ENCODE assay signal across 1 cellular context in the genomic region with DNA sequence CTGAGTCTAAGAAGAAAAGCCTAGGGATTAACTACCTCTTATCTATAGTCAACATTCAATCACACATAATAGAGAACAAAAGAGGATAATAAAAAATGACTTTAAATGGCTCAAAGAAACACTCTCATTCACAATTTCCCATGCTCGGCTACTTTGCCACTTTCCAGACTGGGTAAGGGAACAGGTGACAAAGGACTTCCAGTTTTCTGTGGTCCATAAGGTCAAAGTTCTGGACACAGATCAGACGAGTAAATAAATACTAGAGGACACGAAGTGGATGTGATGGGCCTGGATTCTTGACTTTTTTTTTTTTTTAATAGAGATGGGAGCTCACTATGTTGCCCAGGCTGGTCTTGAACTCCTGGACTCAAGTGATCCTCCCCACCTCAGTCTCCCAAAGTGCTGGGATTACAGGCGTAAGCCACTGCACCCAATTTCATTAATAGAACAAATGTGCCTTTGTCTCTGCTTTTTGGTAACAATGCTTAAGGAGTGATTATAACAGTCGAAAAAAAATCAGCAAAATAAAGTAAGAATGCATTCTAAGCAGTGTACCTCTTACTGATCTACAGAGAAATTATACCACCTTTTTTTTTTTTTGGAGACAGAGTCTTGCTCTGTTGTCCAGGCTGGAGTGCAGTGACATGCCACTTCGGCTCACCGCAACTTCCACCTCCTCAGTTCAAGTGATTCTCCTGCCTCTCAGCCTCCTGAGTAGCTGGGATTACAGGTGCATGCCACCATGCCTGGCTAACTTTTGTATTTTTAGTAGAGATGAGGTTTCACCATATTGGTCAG.
TF ChIP-seq lines count a peak whose summit lies in the region.

No MANE protein-coding gene starts in this region.

TF ChIP-seq in HepG2, 621 proteins besides CTCF, POLR2A, EP300 and RAD21 (continued from another document and continues in another):
- TF ChIP-seq ZBTB37 (CRISPR knock-in tag; IDR thresholded peaks at IDR 0.05): no peak
- TF ChIP-seq GATA4 (IDR thresholded peaks at IDR 0.05; ENCODE audit: borderline replicate concordance, low read depth): no peak
- no peak for TF ChIP-seq ZBTB21 (CRISPR knock-in tag; IDR thresholded peaks at IDR 0.05)
- no peak for TF ChIP-seq CSRNP2 (CRISPR knock-in tag; conservative IDR thresholded peaks at IDR 0.05; ENCODE audit: low read depth)
- no peak for TF ChIP-seq MEIS2 (CRISPR knock-in tag; IDR thresholded peaks at IDR 0.05)
- no peak for TF ChIP-seq ZNF841 (CRISPR knock-in tag; IDR thresholded peaks at IDR 0.05; ENCODE audit: borderline replicate concordance)
- TF ChIP-seq PAWR (CRISPR knock-in tag; IDR thresholded peaks at IDR 0.05; ENCODE audit: borderline replicate concordance): no peak
- no peak for TF ChIP-seq PCBP1 (IDR thresholded peaks at IDR 0.05; ENCODE audit: borderline replicate concordance, low read depth, low read length)
- TF ChIP-seq CBX1 (IDR thresholded peaks at IDR 0.05; ENCODE audit: low read depth): no peak
- no peak for TF ChIP-seq SNAPC2 (CRISPR knock-in tag; IDR thresholded peaks at IDR 0.05)
- TF ChIP-seq MED8 (CRISPR knock-in tag; IDR thresholded peaks at IDR 0.05; ENCODE audit: insufficient replicate concordance): no peak
- TF ChIP-seq, protein P1, sequence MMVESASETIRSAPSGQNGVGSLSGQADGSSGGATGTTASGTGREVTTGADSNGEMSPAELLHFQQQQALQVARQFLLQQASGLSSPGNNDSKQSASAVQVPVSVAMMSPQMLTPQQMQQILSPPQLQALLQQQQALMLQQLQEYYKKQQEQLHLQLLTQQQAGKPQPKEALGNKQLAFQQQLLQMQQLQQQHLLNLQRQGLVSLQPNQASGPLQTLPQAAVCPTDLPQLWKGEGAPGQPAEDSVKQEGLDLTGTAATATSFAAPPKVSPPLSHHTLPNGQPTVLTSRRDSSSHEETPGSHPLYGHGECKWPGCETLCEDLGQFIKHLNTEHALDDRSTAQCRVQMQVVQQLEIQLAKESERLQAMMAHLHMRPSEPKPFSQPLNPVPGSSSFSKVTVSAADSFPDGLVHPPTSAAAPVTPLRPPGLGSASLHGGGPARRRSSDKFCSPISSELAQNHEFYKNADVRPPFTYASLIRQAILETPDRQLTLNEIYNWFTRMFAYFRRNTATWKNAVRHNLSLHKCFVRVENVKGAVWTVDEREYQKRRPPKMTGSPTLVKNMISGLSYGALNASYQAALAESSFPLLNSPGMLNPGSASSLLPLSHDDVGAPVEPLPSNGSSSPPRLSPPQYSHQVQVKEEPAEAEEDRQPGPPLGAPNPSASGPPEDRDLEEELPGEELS (CRISPR knock-in tag; IDR thresholded peaks at IDR 0.05): no peak
- TF ChIP-seq ZNF713 (CRISPR knock-in tag; IDR thresholded peaks at IDR 0.05): no peak
- no peak for TF ChIP-seq MYNN (CRISPR knock-in tag; IDR thresholded peaks at IDR 0.05; ENCODE audit: low read depth)
- TF ChIP-seq SP1 (IDR thresholded peaks at IDR 0.05): no peak
- no peak for TF ChIP-seq SP1 (CRISPR knock-in tag; IDR thresholded peaks at IDR 0.05)
- TF ChIP-seq FOXA3 (CRISPR knock-in tag; IDR thresholded peaks at IDR 0.05): peak; percentile 61
- no peak for TF ChIP-seq IKZF5 (CRISPR knock-in tag; IDR thresholded peaks at IDR 0.05)
- TF ChIP-seq NRL (CRISPR knock-in tag; IDR thresholded peaks at IDR 0.05; ENCODE audit: borderline replicate concordance): no peak
- no peak for TF ChIP-seq ZNF562 (CRISPR knock-in tag; IDR thresholded peaks at IDR 0.05; ENCODE audit: borderline replicate concordance)
- no peak for TF ChIP-seq NR1H2 (CRISPR knock-in tag; IDR thresholded peaks at IDR 0.05; ENCODE audit: borderline replicate concordance, low read depth)
- no peak for TF ChIP-seq ZNF441 (CRISPR knock-in tag; IDR thresholded peaks at IDR 0.05; ENCODE audit: borderline replicate concordance)
- TF ChIP-seq ZNF143 (CRISPR knock-in tag; IDR thresholded peaks at IDR 0.05): no peak
- TF ChIP-seq NONO (IDR thresholded peaks at IDR 0.05): no peak
- peak; percentile 41; the same call in 1 of the 2 replicates for TF ChIP-seq NONO (CRISPR knock-in tag; conservative IDR thresholded peaks at IDR 0.05)
- TF ChIP-seq KAT8 (CRISPR knock-in tag; IDR thresholded peaks at IDR 0.05): no peak
- TF ChIP-seq, protein P2, sequence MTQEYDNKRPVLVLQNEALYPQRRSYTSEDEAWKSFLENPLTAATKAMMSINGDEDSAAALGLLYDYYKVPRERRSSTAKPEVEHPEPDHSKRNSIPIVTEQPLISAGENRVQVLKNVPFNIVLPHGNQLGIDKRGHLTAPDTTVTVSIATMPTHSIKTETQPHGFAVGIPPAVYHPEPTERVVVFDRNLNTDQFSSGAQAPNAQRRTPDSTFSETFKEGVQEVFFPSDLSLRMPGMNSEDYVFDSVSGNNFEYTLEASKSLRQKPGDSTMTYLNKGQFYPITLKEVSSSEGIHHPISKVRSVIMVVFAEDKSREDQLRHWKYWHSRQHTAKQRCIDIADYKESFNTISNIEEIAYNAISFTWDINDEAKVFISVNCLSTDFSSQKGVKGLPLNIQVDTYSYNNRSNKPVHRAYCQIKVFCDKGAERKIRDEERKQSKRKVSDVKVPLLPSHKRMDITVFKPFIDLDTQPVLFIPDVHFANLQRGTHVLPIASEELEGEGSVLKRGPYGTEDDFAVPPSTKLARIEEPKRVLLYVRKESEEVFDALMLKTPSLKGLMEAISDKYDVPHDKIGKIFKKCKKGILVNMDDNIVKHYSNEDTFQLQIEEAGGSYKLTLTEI (CRISPR knock-in tag; conservative IDR thresholded peaks at IDR 0.05): no peak
- TF ChIP-seq, protein P3, sequence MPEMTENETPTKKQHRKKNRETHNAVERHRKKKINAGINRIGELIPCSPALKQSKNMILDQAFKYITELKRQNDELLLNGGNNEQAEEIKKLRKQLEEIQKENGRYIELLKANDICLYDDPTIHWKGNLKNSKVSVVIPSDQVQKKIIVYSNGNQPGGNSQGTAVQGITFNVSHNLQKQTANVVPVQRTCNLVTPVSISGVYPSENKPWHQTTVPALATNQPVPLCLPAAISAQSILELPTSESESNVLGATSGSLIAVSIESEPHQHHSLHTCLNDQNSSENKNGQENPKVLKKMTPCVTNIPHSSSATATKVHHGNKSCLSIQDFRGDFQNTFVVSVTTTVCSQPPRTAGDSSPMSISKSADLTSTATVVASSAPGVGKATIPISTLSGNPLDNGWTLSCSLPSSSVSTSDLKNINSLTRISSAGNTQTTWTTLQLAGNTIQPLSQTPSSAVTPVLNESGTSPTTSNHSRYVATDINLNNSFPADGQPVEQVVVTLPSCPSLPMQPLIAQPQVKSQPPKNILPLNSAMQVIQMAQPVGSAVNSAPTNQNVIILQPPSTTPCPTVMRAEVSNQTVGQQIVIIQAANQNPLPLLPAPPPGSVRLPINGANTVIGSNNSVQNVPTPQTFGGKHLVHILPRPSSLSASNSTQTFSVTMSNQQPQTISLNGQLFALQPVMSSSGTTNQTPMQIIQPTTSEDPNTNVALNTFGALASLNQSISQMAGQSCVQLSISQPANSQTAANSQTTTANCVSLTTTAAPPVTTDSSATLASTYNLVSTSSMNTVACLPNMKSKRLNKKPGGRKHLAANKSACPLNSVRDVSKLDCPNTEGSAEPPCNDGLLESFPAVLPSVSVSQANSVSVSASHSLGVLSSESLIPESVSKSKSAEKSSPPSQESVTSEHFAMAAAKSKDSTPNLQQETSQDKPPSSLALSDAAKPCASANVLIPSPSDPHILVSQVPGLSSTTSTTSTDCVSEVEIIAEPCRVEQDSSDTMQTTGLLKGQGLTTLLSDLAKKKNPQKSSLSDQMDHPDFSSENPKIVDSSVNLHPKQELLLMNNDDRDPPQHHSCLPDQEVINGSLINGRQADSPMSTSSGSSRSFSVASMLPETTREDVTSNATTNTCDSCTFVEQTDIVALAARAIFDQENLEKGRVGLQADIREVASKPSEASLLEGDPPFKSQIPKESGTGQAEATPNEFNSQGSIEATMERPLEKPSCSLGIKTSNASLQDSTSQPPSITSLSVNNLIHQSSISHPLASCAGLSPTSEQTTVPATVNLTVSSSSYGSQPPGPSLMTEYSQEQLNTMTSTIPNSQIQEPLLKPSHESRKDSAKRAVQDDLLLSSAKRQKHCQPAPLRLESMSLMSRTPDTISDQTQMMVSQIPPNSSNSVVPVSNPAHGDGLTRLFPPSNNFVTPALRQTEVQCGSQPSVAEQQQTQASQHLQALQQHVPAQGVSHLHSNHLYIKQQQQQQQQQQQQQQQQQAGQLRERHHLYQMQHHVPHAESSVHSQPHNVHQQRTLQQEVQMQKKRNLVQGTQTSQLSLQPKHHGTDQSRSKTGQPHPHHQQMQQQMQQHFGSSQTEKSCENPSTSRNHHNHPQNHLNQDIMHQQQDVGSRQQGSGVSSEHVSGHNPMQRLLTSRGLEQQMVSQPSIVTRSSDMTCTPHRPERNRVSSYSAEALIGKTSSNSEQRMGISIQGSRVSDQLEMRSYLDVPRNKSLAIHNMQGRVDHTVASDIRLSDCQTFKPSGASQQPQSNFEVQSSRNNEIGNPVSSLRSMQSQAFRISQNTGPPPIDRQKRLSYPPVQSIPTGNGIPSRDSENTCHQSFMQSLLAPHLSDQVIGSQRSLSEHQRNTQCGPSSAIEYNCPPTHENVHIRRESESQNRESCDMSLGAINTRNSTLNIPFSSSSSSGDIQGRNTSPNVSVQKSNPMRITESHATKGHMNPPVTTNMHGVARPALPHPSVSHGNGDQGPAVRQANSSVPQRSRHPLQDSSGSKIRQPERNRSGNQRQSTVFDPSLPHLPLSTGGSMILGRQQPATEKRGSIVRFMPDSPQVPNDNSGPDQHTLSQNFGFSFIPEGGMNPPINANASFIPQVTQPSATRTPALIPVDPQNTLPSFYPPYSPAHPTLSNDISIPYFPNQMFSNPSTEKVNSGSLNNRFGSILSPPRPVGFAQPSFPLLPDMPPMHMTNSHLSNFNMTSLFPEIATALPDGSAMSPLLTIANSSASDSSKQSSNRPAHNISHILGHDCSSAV (CRISPR knock-in tag; IDR thresholded peaks at IDR 0.05; ENCODE audit: borderline replicate concordance): no peak
- TF ChIP-seq KAT2B (IDR thresholded peaks at IDR 0.05; ENCODE audit: borderline replicate concordance, low read depth, low read length): no peak
- no peak for TF ChIP-seq ZBTB20 (CRISPR knock-in tag; IDR thresholded peaks at IDR 0.05; ENCODE audit: borderline replicate concordance, low read depth)
- no peak for TF ChIP-seq NFE2L2 (IDR thresholded peaks at IDR 0.05; ENCODE audit: low read length)
- TF ChIP-seq ZMAT3 (CRISPR knock-in tag; conservative IDR thresholded peaks at IDR 0.05): no peak
- TF ChIP-seq MXI1 (IDR thresholded peaks at IDR 0.05; ENCODE audit: borderline replicate concordance, low read depth, low read length): no peak
- no peak for TF ChIP-seq ZBTB1 (CRISPR knock-in tag; IDR thresholded peaks at IDR 0.05; ENCODE audit: borderline replicate concordance)
- no peak for TF ChIP-seq ZNF30 (CRISPR knock-in tag; IDR thresholded peaks at IDR 0.05)
- TF ChIP-seq TAF1 (CRISPR knock-in tag; IDR thresholded peaks at IDR 0.05): no peak
- TF ChIP-seq, protein P4, sequence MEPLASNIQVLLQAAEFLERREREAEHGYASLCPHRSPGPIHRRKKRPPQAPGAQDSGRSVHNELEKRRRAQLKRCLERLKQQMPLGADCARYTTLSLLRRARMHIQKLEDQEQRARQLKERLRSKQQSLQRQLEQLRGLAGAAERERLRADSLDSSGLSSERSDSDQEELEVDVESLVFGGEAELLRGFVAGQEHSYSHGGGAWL (CRISPR knock-in tag; IDR thresholded peaks at IDR 0.05): no peak
- TF ChIP-seq ZNF574 (CRISPR knock-in tag; IDR thresholded peaks at IDR 0.05): no peak
